8 cellular contexts compared by ENCODE assay signal in the genomic region with DNA sequence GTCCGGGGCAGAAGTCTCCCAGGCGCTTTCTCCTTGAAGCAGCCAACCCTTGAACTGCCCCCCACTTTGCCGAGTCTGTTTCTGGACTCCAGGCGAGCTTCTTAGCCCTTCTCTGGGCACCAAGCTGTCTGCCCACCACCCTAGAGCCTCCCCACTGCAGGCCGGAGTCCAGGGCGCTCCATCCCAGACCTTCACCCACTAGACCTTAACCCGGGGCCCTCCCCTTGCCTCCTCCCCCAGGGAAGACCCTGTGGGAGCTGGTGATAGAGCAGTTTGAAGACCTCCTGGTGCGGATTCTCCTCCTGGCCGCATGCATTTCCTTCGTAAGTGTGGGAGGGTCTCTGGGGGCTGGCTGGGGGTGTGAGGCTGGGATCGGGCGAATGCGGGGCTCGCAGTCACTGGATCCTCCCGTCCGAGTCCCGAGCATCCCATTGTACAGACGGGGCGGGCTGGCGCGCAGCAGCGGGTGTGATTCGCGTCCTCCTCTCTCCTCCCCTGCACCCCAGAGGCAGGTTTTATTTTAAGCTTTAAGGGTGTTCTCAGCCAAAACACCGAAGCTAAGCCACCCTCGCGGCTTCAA.
DNase-seq lines count a peak whose midpoint lies in the region; ATAC-seq and TF ChIP-seq lines count a peak whose summit lies in the region.

No MANE protein-coding gene starts in this region.

- no peaks in the 10 kb centered on the region for H4K20me1 ChIP-seq in DND-41 (ENCODE audit: insufficient read depth, low read length)

- peaks cover 23% of the 10 kb centered on the region for H3K4me1 ChIP-seq in DND-41 (ENCODE audit: insufficient read depth, low read length)
- peaks cover 52% of the 10 kb centered on the region for H3K4me1 ChIP-seq in NT2/D1 (ENCODE audit: insufficient read depth, insufficient read length)
- peaks cover 40% of the 10 kb centered on the region for H3K4me1 ChIP-seq in neuron (ENCODE audit: insufficient read depth, low read length)

- peak overlapping the region; percentile 75 for H3K9ac ChIP-seq in DND-41 (ENCODE audit: low read depth, low read length)
- peak overlapping the region; percentile 94 for H3K9ac ChIP-seq in NT2/D1 (ENCODE audit: insufficient read length, low read depth)

- peak overlapping the region; percentile 74 for H3K4me2 ChIP-seq in DND-41 (ENCODE audit: insufficient read depth, low read length)

- H3K79me2 ChIP-seq in DND-41 (ENCODE audit: insufficient read depth, low read length), result peaks cover 7% of the 10 kb centered on the region

- H3K27me3 ChIP-seq in DND-41 (ENCODE audit: insufficient read depth, low read length, poor library complexity) (no peaks in the 10 kb centered on the region), NT2/D1 (ENCODE audit: insufficient read depth, insufficient read length) (peaks cover 9% of the 10 kb centered on the region), neuron (ENCODE audit: insufficient read depth, low read length) (no peaks in the 10 kb centered on the region)

- no peak for TF ChIP-seq CTCF in DND-41 (IDR thresholded peaks at IDR 0.05; ENCODE audit: borderline replicate concordance, extremely low read depth, low read length, poor library complexity, severe bottlenecking)
- TF ChIP-seq CTCF in epithelial cell of esophagus (IDR thresholded peaks at IDR 0.05; ENCODE audit: insufficient read depth, low read depth, low read length, missing control alignments), result no peak

- H3K36me3 ChIP-seq in DND-41 (ENCODE audit: insufficient read depth, low read length) (peaks cover 4% of the 10 kb centered on the region), NT2/D1 (ENCODE audit: insufficient read depth, insufficient read length, low read length) (peaks cover 19% of the 10 kb centered on the region), neuron (ENCODE audit: insufficient read depth, low read length) (peaks cover 3% of the 10 kb centered on the region)

- H3K9me3 ChIP-seq in DND-41 (ENCODE audit: insufficient read depth, low read length, severe bottlenecking) (no peaks in the 10 kb centered on the region), NT2/D1 (ENCODE audit: insufficient read depth, low read length) (no peaks in the 10 kb centered on the region), neuron (ENCODE audit: low read length) (no peaks in the 10 kb centered on the region)

- H3K4me3 ChIP-seq in DND-41 (ENCODE audit: low read depth in 1 of 2, low read length in 2 of 2) (peak overlapping the region; percentile 65 to 68), NT2/D1 (ENCODE audit: insufficient read length, low read depth) (peak overlapping the region; percentile 92), epithelial cell of esophagus (ENCODE audit: low read length) (peak overlapping the region; percentile 62), neuron (ENCODE audit: low read length) (peak overlapping the region; percentile 67)

- DNase-seq in DND-41 (no peak), NT2/D1 (ENCODE audit: low read depth, low spot score) (no peak), epithelial cell of esophagus (ENCODE audit: low read depth) (no peak), NCI-H1048 (lab: John Stamatoyannopoulos, UW) (no peak), SW480 (ENCODE audit: low spot score) (no peak)
- no peak for DNase-seq in stimulated activated CD4-positive, alpha-beta T cell treated with anti-CD3 and anti-CD28 coated beads, Interleukin-12 subunit alpha, Interleukin-12 subunit beta, amount 100 ng/mL, for 4 hours

- ATAC-seq in DND-41 (ENCODE audit: insufficient read depth, low read depth) (peak; percentile 52), GM21723 (IDR thresholded peaks at IDR 0.05; ENCODE audit: unreplicated experiment) (peak; percentile 30)

- H2AFZ ChIP-seq in DND-41 (ENCODE audit: low read depth, low read length) (peak overlapping the region; percentile 89), neuron (ENCODE audit: low read depth, low read length) (no peak overlapping the region)

- peak overlapping the region; percentile 64 for H3K27ac ChIP-seq in DND-41 (ENCODE audit: low read length)
